8 cellular contexts compared by ENCODE assay signal in genomic region chr2:96251721-96252292, GRCh38. TPM values are rescaled to one million over a fixed set of nuclear protein-coding genes. Genes with fewer than 3 reads are reported as not detected.
DNase-seq lines count a peak whose midpoint lies in the region; ATAC-seq, FAIRE-seq and TF ChIP-seq lines count a peak whose summit lies in the region.
"Had no signal": no experiment of that assay in that cellular context is flagged by ENCODE, and none has a peak within 500 bp of the region (broad histone marks: within the 10 kb centered on the region; RNA-seq: fewer than 3 reads in every experiment).

No MANE protein-coding gene starts in this region.

- peak; percentile 75 for DNase-seq in HFF-Myc (ENCODE audit: extremely low read depth, low read depth)
- peak; percentile 85 for DNase-seq in WERI-Rb-1
- DNase-seq in progenitor cell of endocrine pancreas (ENCODE audit: low spot score, unreplicated experiment): no peak
- no peak for DNase-seq in GM12891 (ENCODE audit: insufficient read length, low spot score)
- no peak for DNase-seq in cerebellar nuclear complex (lab: John Stamatoyannopoulos, UW)

- no peaks in the 10 kb centered on the region for H3K9me3 Mint-ChIP-seq in progenitor cell of endocrine pancreas (ENCODE audit: low read depth)

- FAIRE-seq in GM12891 (lab: Jason Lieb, UNC): no peak

- H3K36me3 ChIP-seq in WERI-Rb-1 (peaks cover 42% of the 10 kb centered on the region), gastroesophageal sphincter (peaks cover 0 to 55% of the 10 kb centered on the region in 2 donors)

- TF ChIP-seq EP300 in gastroesophageal sphincter (IDR thresholded peaks at IDR 0.05): no peak

- no peaks in the 10 kb centered on the region for H3K27me3 Mint-ChIP-seq in progenitor cell of endocrine pancreas

- TF ChIP-seq CTCF in HFF-Myc (IDR thresholded peaks at IDR 0.05; ENCODE audit: low read depth, low read length, missing control alignments) (no peak), WERI-Rb-1 (IDR thresholded peaks at IDR 0.05; ENCODE audit: low read depth, low read length) (no peak), gastroesophageal sphincter (IDR thresholded peaks at IDR 0.05) (no peak), progenitor cell of endocrine pancreas (IDR thresholded peaks at IDR 0.05; ENCODE audit: unreplicated experiment) (no peak)

- H3K27me3 ChIP-seq in WERI-Rb-1 (ENCODE audit: insufficient read depth, low read depth, severe bottlenecking) (no peaks in the 10 kb centered on the region), gastroesophageal sphincter (no peaks in the 10 kb centered on the region)

- H3K9me3 ChIP-seq in WERI-Rb-1 (ENCODE audit: severe bottlenecking) (no peaks in the 10 kb centered on the region), gastroesophageal sphincter (no peaks in the 10 kb centered on the region)

- TF ChIP-seq POLR2A in gastroesophageal sphincter (IDR thresholded peaks at IDR 0.05) (no peak), GM12891 (IDR thresholded peaks at IDR 0.05; ENCODE audit: low read depth, low read length) (no peak)

- H3K36me3 Mint-ChIP-seq in progenitor cell of endocrine pancreas (ENCODE audit: insufficient read depth): peaks cover 16% of the 10 kb centered on the region

- H3K4me3 ChIP-seq in HFF-Myc (replicated peaks; ENCODE audit: low read depth, low read length) (no peak overlapping the region), WERI-Rb-1 (ENCODE audit: low read depth, low read length) (no peak overlapping the region), gastroesophageal sphincter (no peak overlapping the region)
- H3K4me3 ChIP-seq: skin epidermis had no signal

- H3K27ac ChIP-seq in WERI-Rb-1: no peak overlapping the region
- H3K27ac ChIP-seq in gastroesophageal sphincter: peak overlapping the region in 3 of 4 donors; percentile 35 to 49 (median 44)

- H3K4me3 Mint-ChIP-seq in progenitor cell of endocrine pancreas (ENCODE audit: low read depth): no peak overlapping the region

- peaks cover 0 to 65% (median 0%) of the 10 kb centered on the region in 3 donors for H3K4me1 ChIP-seq in gastroesophageal sphincter

- H3K27ac Mint-ChIP-seq in progenitor cell of endocrine pancreas: peak overlapping the region; percentile 37

- peak; percentile 54 for ATAC-seq in gastroesophageal sphincter
- no peak for ATAC-seq in GM18909 (IDR thresholded peaks at IDR 0.05; ENCODE audit: poor library complexity, unreplicated experiment)

- H3K4me1 Mint-ChIP-seq in progenitor cell of endocrine pancreas (ENCODE audit: low read depth): peaks cover 8% of the 10 kb centered on the region

- WGBS in gastroesophageal sphincter (ENCODE audit: low coverage in 1 of 2), 2 donors: 29 to 43% methylated on average over 4 to 6 of the region's 6 CpGs

TF ChIP-seq in GM12891, 5 proteins besides CTCF, POLR2A, EP300 and RAD21:
- TF ChIP-seq POU2F2 (IDR thresholded peaks at IDR 0.05; ENCODE audit: low read depth, low read length) (no peak), SPI1 (IDR thresholded peaks at IDR 0.05; ENCODE audit: low read depth, low read length) (no peak), PAX5 (IDR thresholded peaks at IDR 0.05; ENCODE audit: insufficient read depth, low read length, severe bottlenecking) (no peak), TAF1 (IDR thresholded peaks at IDR 0.05; ENCODE audit: low read depth, low read length) (no peak), POLR2AphosphoS5 (IDR thresholded peaks at IDR 0.05; ENCODE audit: low read depth, low read length) (no peak)

RNA-seq across cellular contexts. Expression of gene TMEM127, which starts 14.0 kb away (rescaled TPM):
- 10 to 100 TPM; 39.4 to 73.8 (median 43.9) TPM for total RNA-seq in gastroesophageal sphincter
- total RNA-seq in progenitor cell of endocrine pancreas: 34.5 and 37.2 TPM in 2 replicates
- 10.9 TPM for polyA plus RNA-seq in GM12891 (2012; ENCODE audit: low read depth, missing spikeins)

RNA-seq across cellular contexts. Expression of gene CIAO1, which starts 14.2 kb away (rescaled TPM):
- total RNA-seq in gastroesophageal sphincter (100 to 1,000 TPM in 1 of 4 donors, 10 to 100 TPM in 3; 60.7 to 107 (median 84.8) TPM), progenitor cell of endocrine pancreas (77.1 and 79.2 TPM in 2 replicates)
- polyA plus RNA-seq in GM12891 (2012; ENCODE audit: low read depth, missing spikeins): 36.4 TPM

RNA-seq across cellular contexts. Expression of gene STARD7, which starts 43.2 kb away (rescaled TPM):
- total RNA-seq in gastroesophageal sphincter: 100 to 1,000 TPM in 3 of 4 donors, 10 to 100 TPM in 1; 93.4 to 122 (median 107) TPM
- 117 and 118 TPM in 2 replicates for total RNA-seq in progenitor cell of endocrine pancreas
- 81.9 TPM for polyA plus RNA-seq in GM12891 (2012; ENCODE audit: low read depth, missing spikeins)

RNA-seq across cellular contexts. Expression of gene SNRNP200, which starts 53.5 kb away (rescaled TPM):
- total RNA-seq in gastroesophageal sphincter (100 to 1,000 TPM in 2 of 4 donors, 10 to 100 TPM in 2; 63.4 to 108 (median 98.3) TPM), progenitor cell of endocrine pancreas (223 and 235 TPM in 2 replicates)
- 92.6 TPM for polyA plus RNA-seq in GM12891 (2012; ENCODE audit: low read depth, missing spikeins)

Comparison
In these comparisons a context has a peak if more than half of its experiments do, and no peak if none do; other contexts are left out.
1. DNase-seq: peak in HFF-Myc (single experiment) and WERI-Rb-1 (single experiment); none in progenitor cell of endocrine pancreas (single experiment), GM12891 (single experiment) and cerebellar nuclear complex (0 of 2).